ENCODE assay signal across 8 cellular contexts in genomic region chrX:48539345-48540014, GRCh38. TPM values are rescaled to one million over a fixed set of nuclear protein-coding genes. Genes with fewer than 3 reads are reported as not detected.
A peak's percentile ranks its signal among the peaks of the same experiment; 100 is the strongest.
DNase-seq lines count a peak whose midpoint lies in the region; ATAC-seq, FAIRE-seq and TF ChIP-seq lines count a peak whose summit lies in the region.

TSS of gene TBC1D25 (plus strand) at chrX:48539714. CDS start at chrX:48539798, 84 bp downstream.

- H3K9me3 ChIP-seq in WERI-Rb-1 (ENCODE audit: severe bottlenecking) (no peaks in the 10 kb centered on the region), iPS-20b (ENCODE audit: insufficient read depth, low read depth, low read length) (no peaks in the 10 kb centered on the region), small intestine (ENCODE audit: control insufficient read depth, low read depth) (no peaks in the 10 kb centered on the region)

- DNase-seq in ACHN (peak; percentile 91), NCI-H2196 treated with DMSO at 0.1 percent for 48 hours (lab: John Stamatoyannopoulos, UW; ENCODE audit: unreplicated experiment) (peak; percentile 85), WERI-Rb-1 (peak; percentile 96), bronchial epithelial cell (ENCODE audit: low read depth) (peak; percentile 94), small intestine (peak; percentile 96)

- FAIRE-seq in bronchial epithelial cell (lab: Jason Lieb, UNC) (no peak), small intestine (lab: Jason Lieb, UNC) (no peak)

- ATAC-seq in GM18868 (IDR thresholded peaks at IDR 0.05; ENCODE audit: unreplicated experiment) (peak; percentile 84), HG03135 (IDR thresholded peaks at IDR 0.05; ENCODE audit: unreplicated experiment) (peak; percentile 84)

- in situ Hi-C loops in ACHN (cut with HindIII; ENCODE audit: low pct_ligation_motif_present, low pct_unique_long_range_greater_than_20kb, low sequenced_read_pairs), result no loop called here

- peak; percentile 31; the same call in 1 of the 2 replicates for TF ChIP-seq CTCF in WERI-Rb-1 (IDR thresholded peaks at IDR 0.05; ENCODE audit: low read depth, low read length)
- peak; percentile 54 for TF ChIP-seq CTCF in bronchial epithelial cell (IDR thresholded peaks at IDR 0.05; ENCODE audit: insufficient read depth, low read length, severe bottlenecking)

- H3K27me3 ChIP-seq in WERI-Rb-1 (ENCODE audit: insufficient read depth, low read depth, severe bottlenecking), result peaks cover 3% of the 10 kb centered on the region
- no peaks in the 10 kb centered on the region for H3K27me3 ChIP-seq in bronchial epithelial cell (ENCODE audit: control insufficient read depth, insufficient read depth, low read length)
- H3K27me3 ChIP-seq in iPS-20b (ENCODE audit: insufficient read depth, low read length), result no peaks in the 10 kb centered on the region
- H3K27me3 ChIP-seq in small intestine (ENCODE audit: control insufficient read depth in 2 of 2, insufficient read depth in 2 of 2, low read length in 2 of 2), result no peaks in the 10 kb centered on the region

- H3K4me3 ChIP-seq in WERI-Rb-1 (ENCODE audit: low read depth, low read length) (peak within 1 kb of the TSS; percentile 50), bronchial epithelial cell (ENCODE audit: low read depth, low read length) (peak within 1 kb of the TSS; percentile 63), iPS-20b (ENCODE audit: low read length) (peak within 1 kb of the TSS; percentile 74), small intestine (ENCODE audit: low read depth in 1 of 2, low read length in 2 of 2) (peak within 1 kb of the TSS; percentile 31 to 47)

- WGBS in small intestine, 3 donors, result 0 to 30% (median 11%) methylated on average over 24 to 58 of the region's 58 CpGs

- H3K36me3 ChIP-seq in WERI-Rb-1, result peaks cover 6% of the 10 kb centered on the region; the same call in 1 of the 2 replicates
- no peaks in the 10 kb centered on the region for H3K36me3 ChIP-seq in bronchial epithelial cell (ENCODE audit: control insufficient read depth, insufficient read depth, low read length)
- H3K36me3 ChIP-seq in iPS-20b (ENCODE audit: insufficient read depth, low read depth, low read length), result no peaks in the 10 kb centered on the region
- H3K36me3 ChIP-seq in small intestine (ENCODE audit: control insufficient read depth in 2 of 2, insufficient read depth in 2 of 2, low read length in 2 of 2), result no peaks in the 10 kb centered on the region

- H3K4me1 ChIP-seq in iPS-20b (ENCODE audit: insufficient read depth, low read length), result no peaks in the 10 kb centered on the region
- peaks cover 0 to 3% of the 10 kb centered on the region in 2 donors for H3K4me1 ChIP-seq in small intestine (ENCODE audit: control insufficient read depth in 2 of 2, insufficient read depth in 1 of 2, low read depth in 1 of 2, low read length in 1 of 2)

- no peak within 1 kb of the TSS for H3K9ac ChIP-seq in iPS-20b (ENCODE audit: low read depth, low read length)

- peak within 1 kb of the TSS; percentile 56 for H3K27ac ChIP-seq in WERI-Rb-1
- H3K27ac ChIP-seq in iPS-20b (ENCODE audit: low read length), result no peak within 1 kb of the TSS
- peak within 1 kb of the TSS; percentile 46 to 87 for H3K27ac ChIP-seq in small intestine (ENCODE audit: low read depth in 1 of 2, low read length in 1 of 2)

RNA-seq across cellular contexts. Expression of gene TBC1D25, which starts in this region (rescaled TPM):
- 3.8 and 3.9 TPM in 2 replicates for total RNA-seq in bronchial epithelial cell
- 1 to 10 TPM; 6.0 to 6.5 (median 6.5) TPM for polyA plus RNA-seq in small intestine
